In the genomic region with DNA sequence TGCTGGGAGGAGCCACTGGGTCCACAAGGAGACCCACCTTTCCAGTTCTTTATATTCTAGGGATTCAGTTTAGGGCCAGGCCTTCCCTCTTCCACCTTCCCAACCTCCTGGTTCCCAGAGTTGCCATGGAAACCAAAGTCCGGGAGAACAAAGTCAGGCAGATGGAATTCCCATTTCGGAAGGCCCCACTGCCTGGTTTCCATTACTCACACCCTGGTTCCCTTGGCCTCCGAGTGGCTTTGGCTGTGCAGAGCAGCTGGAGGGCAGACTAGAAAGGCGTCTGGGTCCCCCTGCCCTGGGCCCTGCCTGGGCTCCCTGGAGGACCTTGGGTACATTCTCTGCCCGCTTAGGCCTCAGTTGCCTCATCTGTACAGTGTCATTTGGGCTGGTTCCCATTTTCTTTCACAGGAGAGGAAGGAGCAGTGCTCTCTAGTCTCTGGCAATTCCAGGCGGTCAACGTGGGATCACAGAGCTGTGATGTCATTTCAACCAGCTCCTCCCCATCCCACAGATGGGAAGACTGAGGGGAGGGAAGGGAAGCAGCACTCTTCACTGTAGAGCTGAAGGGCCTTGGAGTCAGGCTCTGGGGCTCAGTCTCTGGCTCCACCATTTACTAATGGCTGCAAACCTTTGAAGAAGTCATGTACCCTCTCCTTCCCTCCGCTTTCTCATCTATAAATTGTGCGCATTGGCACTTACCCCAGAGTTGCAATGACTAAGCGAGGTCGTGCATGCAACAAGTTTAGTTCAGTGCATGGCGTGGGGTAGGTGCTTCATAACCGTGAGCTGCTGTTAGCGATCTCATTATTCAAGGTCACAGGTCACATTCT, we compare ENCODE assay signal across 15 cellular contexts.
DNase-seq lines count a peak whose midpoint lies in the region; ATAC-seq lines count a peak whose summit lies in the region.
"Had no signal": no experiment of that assay in that cellular context is flagged by ENCODE, and none has a peak within 500 bp of the region (broad histone marks: within the 10 kb centered on the region; RNA-seq: fewer than 3 reads in every experiment).

No MANE protein-coding gene starts in this region.

- H3K27me3 ChIP-seq in layer of hippocampus (ENCODE audit: control insufficient read depth, insufficient read depth, low read length), result no peaks in the 10 kb centered on the region
- no peaks in the 10 kb centered on the region for H3K27me3 ChIP-seq in aorta (ENCODE audit: control insufficient read depth in 1 of 2, insufficient read depth in 2 of 2, low read length in 1 of 2)

- H3K9me3 ChIP-seq in aorta (ENCODE audit: control insufficient read depth, low read length), result no peaks in the 10 kb centered on the region
- H3K9me3 ChIP-seq: A549 had no signal

- 25 to 27% methylated on average over 14 of the region's 14 CpGs for WGBS in aorta, 2 donors

- peaks cover 2 to 14% of the 10 kb centered on the region in 2 donors for H3K4me1 ChIP-seq in aorta (ENCODE audit: control insufficient read depth in 1 of 2, insufficient read depth in 2 of 2, low read length in 2 of 2)

- no peak for ATAC-seq in aorta (ENCODE audit: low FRiP score)
- ATAC-seq in HG03097 (IDR thresholded peaks at IDR 0.05; ENCODE audit: low FRiP score, unreplicated experiment), result no peak
- ATAC-seq in GM18502 (IDR thresholded peaks at IDR 0.05; ENCODE audit: poor library complexity, unreplicated experiment), result no peak
- ATAC-seq: HCT116; stimulated activated naive CD8-positive, alpha-beta T cell treated with anti-CD3 and anti-CD28 coated beads, Interleukin-15, Interleukin-2, amounts not matched to agents 100 U/mL and 50 U/mL, for 24 hours; WTC11 had no signal

- H3K27ac ChIP-seq in layer of hippocampus (ENCODE audit: low read depth, low read length) (peak overlapping the region; percentile 13), aorta (ENCODE audit: low read depth in 1 of 2, low read length in 2 of 2) (peak overlapping the region in 1 of 2 donors; percentile 90)
- H3K27ac ChIP-seq: A549 had no signal

- peak; percentile 34 for DNase-seq in NCI-H2171 treated with DMSO at 0.1 percent for 48 hours (lab: John Stamatoyannopoulos, UW)
- no peak for DNase-seq in NCI-H2171 (lab: John Stamatoyannopoulos, UW)
- DNase-seq in cerebellar cortex (ENCODE audit: low spot score), result peak; percentile 79
- DNase-seq in aorta, result peak; percentile 70 to 83
- no peak for DNase-seq in NCI-H2227 (lab: John Stamatoyannopoulos, UW; ENCODE audit: unreplicated experiment)
- DNase-seq: activated naive CD8-positive, alpha-beta T cell treated with anti-CD3 and anti-CD28 coated beads, Interleukin-2, amount 10 ng/mL, durations not matched to agents 7 days and 5 days; NCI-H510A; stimulated activated naive CD8-positive, alpha-beta T cell treated with anti-CD3 and anti-CD28 coated beads, Interleukin-15, Interleukin-2, amounts not matched to agents 100 U/mL and 50 U/mL, for 24 hours had no signal

- peaks cover 0 to 5% of the 10 kb centered on the region in 2 donors for H3K36me3 ChIP-seq in aorta (ENCODE audit: control insufficient read depth in 1 of 2, insufficient read depth in 2 of 2, low read length in 1 of 2)

- H3K4me3 ChIP-seq in aorta (ENCODE audit: low read length in 2 of 2), result no peak overlapping the region
- H3K4me3 ChIP-seq: A549, skin epidermis had no signal

- intact Hi-C loops in aorta (cut with DNase I), result loop anchor here in 1 of 2 donors (10.0 kb wide), 1 partner anchor 325 kb away; a partner anchor contains a TSS

Comparison
In these comparisons a context has a peak if more than half of its experiments do, and no peak if none do; other contexts are left out.
1. DNase-seq: peak in NCI-H2171 treated with DMSO at 0.1 percent for 48 hours (single experiment), cerebellar cortex (single experiment) and aorta (2 of 2); none in NCI-H2171 (single experiment) and NCI-H2227 (single experiment).